In the genomic region with DNA sequence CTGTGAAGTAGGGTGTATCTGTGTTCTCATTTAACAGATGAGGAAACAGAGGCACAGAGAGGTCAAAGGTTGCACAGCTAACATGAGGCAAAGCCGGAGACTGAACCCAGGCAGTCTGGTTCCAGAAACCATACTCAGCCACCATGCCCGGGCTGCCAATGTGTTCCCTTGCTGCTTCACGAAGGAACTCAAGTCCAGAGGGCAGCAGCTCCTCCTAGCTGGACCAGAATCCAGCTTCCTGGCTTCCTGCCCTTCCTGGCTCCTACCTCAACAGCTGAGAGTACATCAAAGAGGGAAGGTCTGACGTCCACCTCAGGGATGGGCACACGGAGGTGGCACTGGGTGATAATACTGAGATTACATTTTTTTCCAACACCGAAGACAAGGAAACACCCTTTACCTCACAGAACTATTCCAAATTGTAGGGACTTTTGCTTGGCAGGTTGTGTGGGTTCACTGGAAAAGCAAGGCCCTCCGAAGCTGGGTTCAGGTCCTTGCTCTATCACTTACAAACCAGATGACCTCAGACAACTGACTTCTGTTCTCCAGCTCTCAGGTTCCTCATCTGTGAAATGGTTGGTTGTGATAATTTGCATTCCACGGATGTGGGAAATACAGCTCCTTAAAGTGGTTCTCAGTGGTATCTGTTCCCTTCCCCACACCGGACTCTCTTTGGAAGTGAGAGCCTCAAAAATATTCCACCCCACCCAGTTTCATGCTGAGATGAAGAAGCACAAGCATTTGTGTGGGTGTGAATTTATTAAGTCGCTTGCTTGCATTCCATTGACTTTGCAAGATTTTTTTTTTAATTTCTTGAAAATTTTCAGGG, we compare ENCODE assay signal across 13 cellular contexts.
A peak's percentile ranks its signal among the peaks of the same experiment; 100 is the strongest.
DNase-seq lines count a peak whose midpoint lies in the region; ATAC-seq, FAIRE-seq and TF ChIP-seq lines count a peak whose summit lies in the region.
"Had no signal": no experiment of that assay in that cellular context is flagged by ENCODE, and none has a peak within 500 bp of the region (broad histone marks: within the 10 kb centered on the region; RNA-seq: fewer than 3 reads in every experiment).

No MANE protein-coding gene starts in this region.

- no peaks in the 10 kb centered on the region for H3K9me2 ChIP-seq in OCI-LY7 (ENCODE audit: insufficient read depth, low read length)
- no peaks in the 10 kb centered on the region for H3K9me2 ChIP-seq in PC-9 (ENCODE audit: insufficient read depth)

- H3K9me3 Mint-ChIP-seq in immature natural killer cell: no peaks in the 10 kb centered on the region
- H3K9me3 Mint-ChIP-seq: activated CD4-positive, alpha-beta memory T cell treated with anti-CD3 and anti-CD28 coated beads for 36 hours had no signal

- no peaks in the 10 kb centered on the region for H3K27me3 ChIP-seq in PC-9 (ENCODE audit: insufficient read depth, low read depth)

- peak overlapping the region; percentile 58 for H3K4me2 ChIP-seq in OCI-LY7 (ENCODE audit: low read length)
- H3K4me2 ChIP-seq in PC-9: no peak overlapping the region

- H3K4me3 ChIP-seq in OCI-LY7 (ENCODE audit: low read depth, low read length, poor library complexity, severe bottlenecking): peak overlapping the region; percentile 4
- H3K4me3 ChIP-seq in PC-9: no peak overlapping the region

- H3K9me3 ChIP-seq in OCI-LY7 (ENCODE audit: low read length) (no peaks in the 10 kb centered on the region), PC-9 (ENCODE audit: insufficient read depth, low read depth) (no peaks in the 10 kb centered on the region)

- POLR2A ChIA-PET in OCI-LY7 (lab: Charles Lee): no interaction called here
- POLR2A ChIA-PET in PC-9 (lab: Charles Lee; ENCODE audit: unreplicated experiment): no interaction called here

- no peak overlapping the region for H3K4me3 Mint-ChIP-seq in immature natural killer cell
- H3K4me3 Mint-ChIP-seq: activated CD4-positive, alpha-beta memory T cell treated with anti-CD3 and anti-CD28 coated beads for 36 hours had no signal

- H3K79me2 ChIP-seq in OCI-LY7 (ENCODE audit: insufficient read depth, low read depth, low read length) (no peaks in the 10 kb centered on the region), PC-9 (ENCODE audit: low read depth) (no peaks in the 10 kb centered on the region)

- no peak overlapping the region for H2AFZ ChIP-seq in OCI-LY7 (ENCODE audit: low read length)
- H2AFZ ChIP-seq in PC-9: no peak overlapping the region

- no peak for TF ChIP-seq CTCF in OCI-LY7 (conservative IDR thresholded peaks at IDR 0.05; ENCODE audit: low read length)
- TF ChIP-seq CTCF in PC-9 (conservative IDR thresholded peaks at IDR 0.05): no peak

- DNase-seq in GM18507 (ENCODE audit: extremely low spot score, insufficient read length, low read depth): no peak
- DNase-seq in OCI-LY7 (ENCODE audit: low spot score): peak; percentile 27
- peak; percentile 52 for DNase-seq in left ventricle myocardium superior
- DNase-seq in substantia nigra (lab: John Stamatoyannopoulos, UW): peak in 21 of 49 donors; percentile 13 to 49 (median 31)
- no peak for DNase-seq in immature natural killer cell
- DNase-seq in stimulated activated CD4-positive, alpha-beta T cell treated with anti-CD3 and anti-CD28 coated beads, Interleukin-4, amount 100 ng/mL, for 4 hours: no peak
- no peak for DNase-seq in PC-9
- DNase-seq: activated CD4-positive, alpha-beta memory T cell treated with anti-CD3 and anti-CD28 coated beads for 36 hours; activated naive CD4-positive, alpha-beta T cell; cerebellar nuclear complex; foreskin melanocyte; NCI-H1436 treated with DMSO at 0.1 percent for 48 hours had no signal

- H3K36me3 Mint-ChIP-seq in immature natural killer cell: no peaks in the 10 kb centered on the region
- H3K36me3 Mint-ChIP-seq: activated CD4-positive, alpha-beta memory T cell treated with anti-CD3 and anti-CD28 coated beads for 36 hours had no signal

- H3K36me3 ChIP-seq in OCI-LY7 (ENCODE audit: insufficient read depth, low read length): no peaks in the 10 kb centered on the region
- no peaks in the 10 kb centered on the region for H3K36me3 ChIP-seq in PC-9 (ENCODE audit: low read depth)

- H3K27me3 Mint-ChIP-seq in immature natural killer cell (ENCODE audit: low read depth in 3 of 3): peaks cover 1 to 7% (median 4%) of the 10 kb centered on the region in 3 donors
- H3K27me3 Mint-ChIP-seq: activated CD4-positive, alpha-beta memory T cell treated with anti-CD3 and anti-CD28 coated beads for 36 hours had no signal

- H3K27ac Mint-ChIP-seq in immature natural killer cell: no peak overlapping the region
- H3K27ac Mint-ChIP-seq: activated CD4-positive, alpha-beta memory T cell treated with anti-CD3 and anti-CD28 coated beads for 36 hours had no signal

- ATAC-seq in left ventricle myocardium superior: peak; percentile 59

- H4K20me1 ChIP-seq in OCI-LY7 (ENCODE audit: insufficient read depth, low read length) (no peaks in the 10 kb centered on the region), PC-9 (ENCODE audit: insufficient read depth) (no peaks in the 10 kb centered on the region)

- peak; percentile 41 for FAIRE-seq in GM18507 (lab: Jason Lieb, UNC)
- FAIRE-seq: HTR-8/SVneo had no signal

- intact Hi-C loops in OCI-LY7 (cut with micrococcal nuclease; ENCODE audit: unreplicated experiment): no loop called here
- intact Hi-C loops in left ventricle myocardium superior (cut with micrococcal nuclease): no loop called here
- intact Hi-C loops in PC-9 (cut with micrococcal nuclease; ENCODE audit: unreplicated experiment): no loop called here

- no peak overlapping the region for H3K27ac ChIP-seq in OCI-LY7 (ENCODE audit: low read depth, low read length, poor library complexity, severe bottlenecking)
- peak overlapping the region; percentile 54 for H3K27ac ChIP-seq in substantia nigra (ENCODE audit: low read depth, low read length, poor library complexity, severe bottlenecking)
- no peak overlapping the region for H3K27ac ChIP-seq in PC-9

- no peaks in the 10 kb centered on the region for H3K4me1 Mint-ChIP-seq in immature natural killer cell

- no TSS peak for BruUV-seq in OCI-LY7 (replicated peaks; lab: Mats Ljungman, UMichigan)
- no TSS peak for BruUV-seq in PC-9 (replicated peaks; lab: Mats Ljungman, UMichigan)

- CTCF ChIA-PET in OCI-LY7 (lab: Charles Lee; ENCODE audit: unreplicated experiment) (no interaction called here), PC-9 (lab: Charles Lee) (interaction anchor here (0.5 kb wide), 1 partner anchor 171 kb away, joined by 5 read pairs; no protein-coding TSS in a partner anchor)

- peaks cover 35% of the 10 kb centered on the region for H3K4me1 ChIP-seq in OCI-LY7 (ENCODE audit: insufficient read depth, low read length, poor library complexity, severe bottlenecking)
- no peaks in the 10 kb centered on the region for H3K4me1 ChIP-seq in PC-9 (replicated peaks; ENCODE audit: insufficient read depth)

- no peaks in the 10 kb centered on the region for H3F3A ChIP-seq in PC-9 (ENCODE audit: insufficient read depth, low read depth)

Comparison
In these comparisons a context has a peak if more than half of its experiments do, and no peak if none do; other contexts are left out.
1. DNase-seq: peak in OCI-LY7 (single experiment) and left ventricle myocardium superior (single experiment); none in GM18507 (single experiment), immature natural killer cell (0 of 3), stimulated activated CD4-positive, alpha-beta T cell treated with anti-CD3 and anti-CD28 coated beads, Interleukin-4, amount 100 ng/mL, for 4 hours (0 of 2) and PC-9 (0 of 2).